10 cellular contexts compared by ENCODE assay signal in genomic region chr6:108157234-108157971, GRCh38. TPM values are rescaled to one million over a fixed set of nuclear protein-coding genes. Genes with fewer than 3 reads are reported as not detected.
DNase-seq lines count a peak whose midpoint lies in the region; ATAC-seq lines count a peak whose summit lies in the region.
"Had no signal": no experiment of that assay in that cellular context is flagged by ENCODE, and none has a peak within 500 bp of the region (broad histone marks: within the 10 kb centered on the region; RNA-seq: fewer than 3 reads in every experiment).

No MANE protein-coding gene starts in this region.

- peak overlapping the region; percentile 3 for H3K4me3 Mint-ChIP-seq in activated CD4-positive, alpha-beta memory T cell treated with anti-CD3 and anti-CD28 coated beads for 36 hours
- no peak overlapping the region for H3K4me3 Mint-ChIP-seq in activated CD4-positive, alpha-beta memory T cell treated with anti-CD3 and anti-CD28 coated beads, Interleukin-2, amount 10 ng/mL, durations not matched to agents 7 days and 5 days
- no peak overlapping the region for H3K4me3 Mint-ChIP-seq in activated T-helper 1 cell treated with anti-CD3 and anti-CD28 coated beads, Interleukin-12 subunit alpha, Interleukin-12 subunit beta, Interleukin-2, Interleukin-4 antibody, amounts not matched to agents 30 ng/mL and 10 ng/mL and 1 ng/mL, durations not matched to agents 14 hours and 24 hours and 36 hours

- no peak overlapping the region for H3K27ac Mint-ChIP-seq in activated CD4-positive, alpha-beta memory T cell treated with anti-CD3 and anti-CD28 coated beads for 36 hours
- H3K27ac Mint-ChIP-seq in activated CD4-positive, alpha-beta memory T cell treated with anti-CD3 and anti-CD28 coated beads, Interleukin-2, amount 10 ng/mL, durations not matched to agents 7 days and 5 days, result no peak overlapping the region
- peak overlapping the region; percentile 52 for H3K27ac Mint-ChIP-seq in activated T-helper 1 cell treated with anti-CD3 and anti-CD28 coated beads, Interleukin-12 subunit alpha, Interleukin-12 subunit beta, Interleukin-2, Interleukin-4 antibody, amounts not matched to agents 30 ng/mL and 10 ng/mL and 1 ng/mL, durations not matched to agents 14 hours and 24 hours and 36 hours

- peaks cover 11% of the 10 kb centered on the region for H3K4me1 Mint-ChIP-seq in activated CD4-positive, alpha-beta memory T cell treated with anti-CD3 and anti-CD28 coated beads for 36 hours (ENCODE audit: low read depth)
- peaks cover 9% of the 10 kb centered on the region for H3K4me1 Mint-ChIP-seq in activated CD4-positive, alpha-beta memory T cell treated with anti-CD3 and anti-CD28 coated beads, Interleukin-2, amount 10 ng/mL, durations not matched to agents 7 days and 5 days
- peaks cover 5% of the 10 kb centered on the region for H3K4me1 Mint-ChIP-seq in activated T-helper 1 cell treated with anti-CD3 and anti-CD28 coated beads, Interleukin-12 subunit alpha, Interleukin-12 subunit beta, Interleukin-2, Interleukin-4 antibody, amounts not matched to agents 30 ng/mL and 10 ng/mL and 1 ng/mL, durations not matched to agents 14 hours and 24 hours and 36 hours (ENCODE audit: low read depth)

- H3K27me3 Mint-ChIP-seq in activated CD4-positive, alpha-beta memory T cell treated with anti-CD3 and anti-CD28 coated beads for 36 hours, result peaks cover 77% of the 10 kb centered on the region
- H3K27me3 Mint-ChIP-seq in activated CD4-positive, alpha-beta memory T cell treated with anti-CD3 and anti-CD28 coated beads, Interleukin-2, amount 10 ng/mL, durations not matched to agents 7 days and 5 days, result peaks cover 85% of the 10 kb centered on the region
- H3K27me3 Mint-ChIP-seq in activated T-helper 1 cell treated with anti-CD3 and anti-CD28 coated beads, Interleukin-12 subunit alpha, Interleukin-12 subunit beta, Interleukin-2, Interleukin-4 antibody, amounts not matched to agents 30 ng/mL and 10 ng/mL and 1 ng/mL, durations not matched to agents 14 hours and 24 hours and 36 hours (ENCODE audit: insufficient read depth), result peaks cover 90% of the 10 kb centered on the region

- no peaks in the 10 kb centered on the region for H3K36me3 Mint-ChIP-seq in activated CD4-positive, alpha-beta memory T cell treated with anti-CD3 and anti-CD28 coated beads for 36 hours
- H3K36me3 Mint-ChIP-seq in activated CD4-positive, alpha-beta memory T cell treated with anti-CD3 and anti-CD28 coated beads, Interleukin-2, amount 10 ng/mL, durations not matched to agents 7 days and 5 days (ENCODE audit: low read depth), result peaks cover 4% of the 10 kb centered on the region
- no peaks in the 10 kb centered on the region for H3K36me3 Mint-ChIP-seq in activated T-helper 1 cell treated with anti-CD3 and anti-CD28 coated beads, Interleukin-12 subunit alpha, Interleukin-12 subunit beta, Interleukin-2, Interleukin-4 antibody, amounts not matched to agents 30 ng/mL and 10 ng/mL and 1 ng/mL, durations not matched to agents 14 hours and 24 hours and 36 hours (ENCODE audit: low read depth)

- intact Hi-C loops in activated CD4-positive, alpha-beta memory T cell treated with anti-CD3 and anti-CD28 coated beads for 36 hours (cut with micrococcal nuclease), result loop anchor here (1.0 to 2.0 kb wide), 2 partner anchors 14 to 41 kb away; no protein-coding TSS in a partner anchor
- intact Hi-C loops in activated T-helper 1 cell treated with anti-CD3 and anti-CD28 coated beads, Interleukin-12 subunit alpha, Interleukin-12 subunit beta, Interleukin-2, Interleukin-4 antibody, amounts not matched to agents 30 ng/mL and 10 ng/mL and 1 ng/mL, durations not matched to agents 14 hours and 24 hours and 36 hours (cut with micrococcal nuclease), result loop anchor here (2.0 to 5.0 kb wide), 3 partner anchors 13 to 670 kb away; no protein-coding TSS in a partner anchor
- intact Hi-C loops in left colon (cut with DNase I, micrococcal nuclease), result no loop called here

- peak; percentile 30 for ATAC-seq in left colon

- H3K9me3 Mint-ChIP-seq in activated CD4-positive, alpha-beta memory T cell treated with anti-CD3 and anti-CD28 coated beads for 36 hours, result no peaks in the 10 kb centered on the region
- no peaks in the 10 kb centered on the region for H3K9me3 Mint-ChIP-seq in activated CD4-positive, alpha-beta memory T cell treated with anti-CD3 and anti-CD28 coated beads, Interleukin-2, amount 10 ng/mL, durations not matched to agents 7 days and 5 days
- H3K9me3 Mint-ChIP-seq in activated T-helper 1 cell treated with anti-CD3 and anti-CD28 coated beads, Interleukin-12 subunit alpha, Interleukin-12 subunit beta, Interleukin-2, Interleukin-4 antibody, amounts not matched to agents 30 ng/mL and 10 ng/mL and 1 ng/mL, durations not matched to agents 14 hours and 24 hours and 36 hours, result no peaks in the 10 kb centered on the region

- POLR2A ChIA-PET in activated CD4-positive, alpha-beta memory T cell treated with anti-CD3 and anti-CD28 coated beads for 36 hours (lab: Charles Lee), result no interaction called here
- POLR2A ChIA-PET in activated CD4-positive, alpha-beta memory T cell treated with anti-CD3 and anti-CD28 coated beads, Interleukin-2, amount 10 ng/mL, durations not matched to agents 7 days and 5 days (lab: Charles Lee), result interaction anchor here (1.1 kb wide), 1 partner anchor 336 kb away, joined by 3 read pairs; no protein-coding TSS in a partner anchor

- CTCF ChIA-PET in activated CD4-positive, alpha-beta memory T cell treated with anti-CD3 and anti-CD28 coated beads for 36 hours (lab: Charles Lee), result no interaction called here
- CTCF ChIA-PET in activated CD4-positive, alpha-beta memory T cell treated with anti-CD3 and anti-CD28 coated beads, Interleukin-2, amount 10 ng/mL, durations not matched to agents 7 days and 5 days (lab: Charles Lee), result interaction anchor here (1.2 kb wide), 1 partner anchor 334 kb away, joined by 3 read pairs; no protein-coding TSS in a partner anchor

- no peak for DNase-seq in activated CD4-positive, alpha-beta memory T cell treated with anti-CD3 and anti-CD28 coated beads for 36 hours
- no peak for DNase-seq in activated CD4-positive, alpha-beta memory T cell treated with anti-CD3 and anti-CD28 coated beads, Interleukin-2, amount 10 ng/mL, durations not matched to agents 7 days and 5 days
- DNase-seq in activated T-helper 1 cell treated with anti-CD3 and anti-CD28 coated beads, Interleukin-12 subunit alpha, Interleukin-12 subunit beta, Interleukin-2, Interleukin-4 antibody, amounts not matched to agents 30 ng/mL and 10 ng/mL and 1 ng/mL, durations not matched to agents 14 hours and 24 hours and 36 hours (ENCODE audit: low spot score), result no peak
- DNase-seq in left colon (no peak), superior temporal gyrus (ENCODE audit: extremely low spot score) (peak; percentile 16), SKM-1 (lab: John Stamatoyannopoulos, UW; ENCODE audit: unreplicated experiment) (no peak), cerebellar cortex (ENCODE audit: low spot score) (no peak), hepatic stellate cell (ENCODE audit: low spot score) (no peak)
- DNase-seq: C1 segment of cervical spinal cord, IMR-90 had no signal

RNA-seq across cellular contexts. Expression of gene NR2E1, which starts 8.4 kb away (rescaled TPM):
- total RNA-seq in activated CD4-positive, alpha-beta memory T cell treated with anti-CD3 and anti-CD28 coated beads for 36 hours, result not detected
- not detected for total RNA-seq in activated CD4-positive, alpha-beta memory T cell treated with anti-CD3 and anti-CD28 coated beads, Interleukin-2, amount 10 ng/mL, durations not matched to agents 7 days and 5 days
- total RNA-seq in activated T-helper 1 cell treated with anti-CD3 and anti-CD28 coated beads, Interleukin-12 subunit alpha, Interleukin-12 subunit beta, Interleukin-2, Interleukin-4 antibody, amounts not matched to agents 30 ng/mL and 10 ng/mL and 1 ng/mL, durations not matched to agents 14 hours and 24 hours and 36 hours, result not detected in 2 replicates
- total RNA-seq in left colon, result not detected
- total RNA-seq: IMR-90 had no signal

Comparison
In these comparisons a context has a peak if more than half of its experiments do, and no peak if none do; other contexts are left out.
1. intact Hi-C loops: an anchor here in activated CD4-positive, alpha-beta memory T cell treated with anti-CD3 and anti-CD28 coated beads for 36 hours (1.0 to 2.0 kb wide) and activated T-helper 1 cell treated with anti-CD3 and anti-CD28 coated beads, Interleukin-12 subunit alpha, Interleukin-12 subunit beta, Interleukin-2, Interleukin-4 antibody, amounts not matched to agents 30 ng/mL and 10 ng/mL and 1 ng/mL, durations not matched to agents 14 hours and 24 hours and 36 hours (2.0 to 5.0 kb wide); none called in left colon.